17 cellular contexts compared by ENCODE assay signal in genomic region chr1:53580739-53581475, GRCh38.
DNase-seq lines count a peak whose midpoint lies in the region; TF ChIP-seq lines count a peak whose summit lies in the region.
"Had no signal": no experiment of that assay in that cellular context is flagged by ENCODE, and none has a peak within 500 bp of the region (broad histone marks: within the 10 kb centered on the region; RNA-seq: fewer than 3 reads in every experiment).

No MANE protein-coding gene starts in this region.

- no peaks in the 10 kb centered on the region for H3K79me1 ChIP-seq in trophoblast cell (ENCODE audit: low read length)

- H4K12ac ChIP-seq in trophoblast cell (ENCODE audit: low read depth, low read length), result no peak overlapping the region

- TF ChIP-seq CTCF in chondrocyte (IDR thresholded peaks at IDR 0.05) (no peak), osteocyte (IDR thresholded peaks at IDR 0.05) (no peak), vagina (IDR thresholded peaks at IDR 0.05) (no peak)

- H3K36me3 ChIP-seq in vagina, result no peaks in the 10 kb centered on the region
- H3K36me3 ChIP-seq in trophoblast cell (ENCODE audit: control insufficient read depth in 1 of 2, insufficient read depth in 2 of 2, low read length in 2 of 2), result no peaks in the 10 kb centered on the region

- H2BK5ac ChIP-seq in trophoblast cell (ENCODE audit: low read depth, low read length, poor library complexity), result no peak overlapping the region

- H3K4me3 ChIP-seq in vagina (no peak overlapping the region), trophoblast cell (ENCODE audit: low read depth, low read length) (no peak overlapping the region)

- H3K4me2 ChIP-seq in trophoblast cell (ENCODE audit: low read length), result no peak overlapping the region

- no peak overlapping the region for H4K91ac ChIP-seq in trophoblast cell (ENCODE audit: low read depth, low read length)

- no peak overlapping the region for H2BK12ac ChIP-seq in trophoblast cell (ENCODE audit: low read length)

- H3K27ac Mint-ChIP-seq in activated naive CD4-positive, alpha-beta T cell treated with anti-CD3 and anti-CD28 coated beads, Interleukin-2, amount 50 U/mL, for 24 hours, result peak overlapping the region; percentile 13
- H3K27ac Mint-ChIP-seq in chondrocyte (ENCODE audit: unreplicated experiment), result no peak overlapping the region
- peak overlapping the region; percentile 24 for H3K27ac Mint-ChIP-seq in osteocyte (ENCODE audit: unreplicated experiment)
- H3K27ac Mint-ChIP-seq: B cell; CD4-positive, alpha-beta memory T cell had no signal

- H3K27ac ChIP-seq in vagina, result no peak overlapping the region
- no peak overlapping the region for H3K27ac ChIP-seq in trophoblast cell (ENCODE audit: low read depth, low read length)

- H3K18ac ChIP-seq in trophoblast cell (ENCODE audit: low read length), result no peak overlapping the region

- H3K23ac ChIP-seq in trophoblast cell (ENCODE audit: low read length), result no peak overlapping the region

- no peaks in the 10 kb centered on the region for H3K36me3 Mint-ChIP-seq in activated naive CD4-positive, alpha-beta T cell treated with anti-CD3 and anti-CD28 coated beads, Interleukin-2, amount 50 U/mL, for 24 hours
- H3K36me3 Mint-ChIP-seq in chondrocyte (ENCODE audit: low read depth), result peaks cover 5% of the 10 kb centered on the region
- H3K36me3 Mint-ChIP-seq in osteocyte (ENCODE audit: unreplicated experiment), result peaks cover 14% of the 10 kb centered on the region
- H3K36me3 Mint-ChIP-seq: CD4-positive, alpha-beta memory T cell had no signal

- no peak for TF ChIP-seq POLR2A in vagina (IDR thresholded peaks at IDR 0.05)

- no CpG with 5 or more reads among the region's 9 CpGs for WGBS in trophoblast cell (ENCODE audit: extremely low coverage, insufficient coverage, insufficient read length)

- H3K79me2 ChIP-seq in trophoblast cell (ENCODE audit: control insufficient read depth, insufficient read depth, low read length, poor library complexity), result no peaks in the 10 kb centered on the region

- H3K9me3 Mint-ChIP-seq in activated naive CD4-positive, alpha-beta T cell treated with anti-CD3 and anti-CD28 coated beads, Interleukin-2, amount 50 U/mL, for 24 hours, result no peaks in the 10 kb centered on the region
- H3K9me3 Mint-ChIP-seq in chondrocyte (ENCODE audit: low read depth) (no peaks in the 10 kb centered on the region), osteocyte (ENCODE audit: unreplicated experiment) (no peaks in the 10 kb centered on the region)
- H3K9me3 Mint-ChIP-seq: CD4-positive, alpha-beta memory T cell had no signal

- no peak overlapping the region for H3K4me3 Mint-ChIP-seq in activated naive CD4-positive, alpha-beta T cell treated with anti-CD3 and anti-CD28 coated beads, Interleukin-2, amount 50 U/mL, for 24 hours
- H3K4me3 Mint-ChIP-seq in chondrocyte (ENCODE audit: unreplicated experiment) (no peak overlapping the region), osteocyte (ENCODE audit: unreplicated experiment) (no peak overlapping the region)
- H3K4me3 Mint-ChIP-seq: B cell; CD4-positive, alpha-beta memory T cell had no signal

- no peaks in the 10 kb centered on the region for H3K27me3 Mint-ChIP-seq in activated naive CD4-positive, alpha-beta T cell treated with anti-CD3 and anti-CD28 coated beads, Interleukin-2, amount 50 U/mL, for 24 hours
- H3K27me3 Mint-ChIP-seq in chondrocyte (ENCODE audit: low read depth) (no peaks in the 10 kb centered on the region), osteocyte (ENCODE audit: unreplicated experiment) (no peaks in the 10 kb centered on the region)

- H4K8ac ChIP-seq in trophoblast cell (ENCODE audit: low read depth, low read length), result no peak overlapping the region

- intact Hi-C loops in vagina (cut with DNase I), result no loop called here

- H3K27me3 ChIP-seq in vagina (no peaks in the 10 kb centered on the region), trophoblast cell (ENCODE audit: insufficient read depth, low read length) (no peaks in the 10 kb centered on the region)

- no peak overlapping the region for H3K14ac ChIP-seq in trophoblast cell (ENCODE audit: low read length)

- H3K4ac ChIP-seq in trophoblast cell (ENCODE audit: low read depth, low read length), result no peak overlapping the region

- H3K4me1 Mint-ChIP-seq in activated naive CD4-positive, alpha-beta T cell treated with anti-CD3 and anti-CD28 coated beads, Interleukin-2, amount 50 U/mL, for 24 hours, result peaks cover 14% of the 10 kb centered on the region
- H3K4me1 Mint-ChIP-seq in chondrocyte (ENCODE audit: low read depth) (peaks cover 24% of the 10 kb centered on the region), osteocyte (ENCODE audit: unreplicated experiment) (peaks cover 31% of the 10 kb centered on the region)

- H3K4me1 ChIP-seq in vagina, result peaks cover 9% of the 10 kb centered on the region
- no peaks in the 10 kb centered on the region for H3K4me1 ChIP-seq in trophoblast cell (ENCODE audit: control insufficient read depth in 1 of 2, insufficient read depth in 2 of 2, low read length in 2 of 2)

- H2AFZ ChIP-seq in trophoblast cell (ENCODE audit: insufficient read depth, low read length, poor library complexity), result no peak overlapping the region

- H2BK120ac ChIP-seq in trophoblast cell (ENCODE audit: insufficient read depth, low read length, poor library complexity), result no peak overlapping the region

- no peak overlapping the region for H2AK5ac ChIP-seq in trophoblast cell (ENCODE audit: low read length)

- no peak overlapping the region for H3K9ac ChIP-seq in trophoblast cell (ENCODE audit: low read length)

- no peak for DNase-seq in activated naive CD4-positive, alpha-beta T cell treated with Interleukin-2 at 50 U/mL for 16 hours
- DNase-seq in chondrocyte (ENCODE audit: low spot score) (peak; percentile 32), osteocyte (ENCODE audit: extremely low spot score, unreplicated experiment) (no peak), NAMALWA (ENCODE audit: low spot score) (no peak), vagina (ENCODE audit: extremely low spot score in 2 of 2) (no peak), trophoblast cell (no peak)
- DNase-seq: ACHN; CD4-positive, alpha-beta memory T cell; EL; KBM-7; NCI-H1092 treated with DMSO at 0.1 percent for 48 hours; NCI-H1694; NCI-H2107; NCI-H446; NCI-H748 treated with DMSO at 0.1 percent for 48 hours had no signal

- no peaks in the 10 kb centered on the region for H3K9me3 ChIP-seq in vagina
- peaks cover 2% of the 10 kb centered on the region for H3K9me3 ChIP-seq in trophoblast cell (ENCODE audit: insufficient read depth, low read depth, low read length)
